ENCODE assay signal across 1 cellular context in the genomic region with DNA sequence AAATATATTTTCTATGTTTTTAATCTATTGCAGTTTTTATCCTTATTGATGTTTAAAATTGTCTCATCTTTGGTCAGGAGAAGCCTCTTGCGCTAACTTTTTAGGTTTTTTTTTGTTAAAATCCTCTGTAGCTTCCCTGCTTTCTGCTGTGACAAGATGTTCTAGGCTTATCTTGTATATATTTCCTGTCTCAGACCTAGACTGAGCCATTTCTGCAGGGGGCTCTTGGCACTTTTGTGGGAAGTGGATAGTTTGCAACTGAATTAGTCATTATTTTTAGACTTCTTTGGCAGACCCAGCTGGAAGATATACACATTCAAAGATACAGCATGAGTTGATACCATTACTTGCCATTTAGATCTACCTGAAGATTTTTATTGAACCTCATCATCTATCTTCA.
TF ChIP-seq lines count a peak whose summit lies in the region.

No MANE protein-coding gene starts in this region.

TF ChIP-seq in IMR-90, 13 proteins besides CTCF, POLR2A, EP300 and RAD21 (continued from another document):
- TF ChIP-seq MAZ (IDR thresholded peaks at IDR 0.05; ENCODE audit: borderline replicate concordance, low read depth, low read length) (no peak), FOS (IDR thresholded peaks at IDR 0.05; ENCODE audit: low read depth, low read length) (no peak)
